2 cellular contexts compared by ENCODE assay signal in genomic region chr2:105734762-105735538, GRCh38.
TF ChIP-seq lines count a peak whose summit lies in the region.

No MANE protein-coding gene starts in this region.

TF ChIP-seq in SK-N-SH, 30 proteins besides CTCF, POLR2A, EP300 and RAD21 (continued from another document):
- TF ChIP-seq PBX3 (IDR thresholded peaks at IDR 0.05) (no peak), JUND (IDR thresholded peaks at IDR 0.05) (no peak), GATA2 (CRISPR knock-in tag; IDR thresholded peaks at IDR 0.05) (no peak), FOSL2 (IDR thresholded peaks at IDR 0.05; ENCODE audit: borderline replicate concordance, low read depth) (no peak), EZH2phosphoT487 (IDR thresholded peaks at IDR 0.05; ENCODE audit: borderline replicate concordance, low read depth) (no peak), SIN3A (IDR thresholded peaks at IDR 0.05; ENCODE audit: borderline replicate concordance, low read depth, low read length) (no peak), FOXJ3 (CRISPR knock-in tag; IDR thresholded peaks at IDR 0.05) (no peak), GABPA (IDR thresholded peaks at IDR 0.05; ENCODE audit: low read depth) (no peak)
- TF ChIP-seq, protein P1, sequence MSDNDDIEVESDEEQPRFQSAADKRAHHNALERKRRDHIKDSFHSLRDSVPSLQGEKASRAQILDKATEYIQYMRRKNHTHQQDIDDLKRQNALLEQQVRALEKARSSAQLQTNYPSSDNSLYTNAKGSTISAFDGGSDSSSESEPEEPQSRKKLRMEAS (IDR thresholded peaks at IDR 0.05; ENCODE audit: low read depth), result no peak

TF ChIP-seq in SK-N-SH treated with all-trans-retinoic acid at 6 μM for 48 hours, 23 proteins besides CTCF, POLR2A, EP300 and RAD21 (continued from another document):
- TF ChIP-seq POU6F1 (CRISPR knock-in tag; IDR thresholded peaks at IDR 0.05; ENCODE audit: borderline replicate concordance, low read depth) (no peak), GLIS3 (CRISPR knock-in tag; IDR thresholded peaks at IDR 0.05) (no peak), RARB (CRISPR knock-in tag; IDR thresholded peaks at IDR 0.05) (no peak), ZFP3 (CRISPR knock-in tag; IDR thresholded peaks at IDR 0.05) (no peak), CSRNP3 (CRISPR knock-in tag; IDR thresholded peaks at IDR 0.05) (no peak), TOX (CRISPR knock-in tag; IDR thresholded peaks at IDR 0.05; ENCODE audit: borderline replicate concordance) (no peak), OSR1 (CRISPR knock-in tag; IDR thresholded peaks at IDR 0.05) (no peak), ARNTL (CRISPR knock-in tag; IDR thresholded peaks at IDR 0.05; ENCODE audit: borderline replicate concordance, low read depth) (no peak), TCF4 (CRISPR knock-in tag; IDR thresholded peaks at IDR 0.05; ENCODE audit: borderline replicate concordance) (no peak), TSHZ2 (CRISPR knock-in tag; IDR thresholded peaks at IDR 0.05) (no peak), ZNF70 (CRISPR knock-in tag; IDR thresholded peaks at IDR 0.05) (no peak), CSDC2 (CRISPR knock-in tag; IDR thresholded peaks at IDR 0.05) (no peak), ZNF8 (CRISPR knock-in tag; IDR thresholded peaks at IDR 0.05) (no peak), BACH2 (CRISPR knock-in tag; IDR thresholded peaks at IDR 0.05; ENCODE audit: borderline replicate concordance) (no peak), ZC3H10 (CRISPR knock-in tag; IDR thresholded peaks at IDR 0.05) (no peak), ZNF565 (CRISPR knock-in tag; conservative IDR thresholded peaks at IDR 0.05; ENCODE audit: low read depth) (no peak), SNAI2 (CRISPR knock-in tag; IDR thresholded peaks at IDR 0.05) (no peak), ISL1 (CRISPR knock-in tag; IDR thresholded peaks at IDR 0.05) (no peak)
- TF ChIP-seq, protein P2, sequence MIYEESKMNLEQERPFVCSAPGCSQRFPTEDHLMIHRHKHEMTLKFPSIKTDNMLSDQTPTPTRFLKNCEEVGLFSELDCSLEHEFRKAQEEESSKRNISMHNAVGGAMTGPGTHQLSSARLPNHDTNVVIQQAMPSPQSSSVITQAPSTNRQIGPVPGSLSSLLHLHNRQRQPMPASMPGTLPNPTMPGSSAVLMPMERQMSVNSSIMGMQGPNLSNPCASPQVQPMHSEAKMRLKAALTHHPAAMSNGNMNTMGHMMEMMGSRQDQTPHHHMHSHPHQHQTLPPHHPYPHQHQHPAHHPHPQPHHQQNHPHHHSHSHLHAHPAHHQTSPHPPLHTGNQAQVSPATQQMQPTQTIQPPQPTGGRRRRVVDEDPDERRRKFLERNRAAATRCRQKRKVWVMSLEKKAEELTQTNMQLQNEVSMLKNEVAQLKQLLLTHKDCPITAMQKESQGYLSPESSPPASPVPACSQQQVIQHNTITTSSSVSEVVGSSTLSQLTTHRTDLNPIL (CRISPR knock-in tag; IDR thresholded peaks at IDR 0.05; ENCODE audit: low read depth), result no peak
